1 cellular context compared by ENCODE assay signal in genomic region chr9:19174127-19174921, GRCh38.
TF ChIP-seq lines count a peak whose summit lies in the region.

No MANE protein-coding gene starts in this region.

TF ChIP-seq in HepG2, 621 proteins besides CTCF, POLR2A, EP300 and RAD21 (continued from another document and continues in another):
- TF ChIP-seq ZBED4 (CRISPR knock-in tag; IDR thresholded peaks at IDR 0.05; ENCODE audit: borderline replicate concordance) (peak; percentile 72; the same call in 1 of the 2 replicates), ZNF138 (CRISPR knock-in tag; IDR thresholded peaks at IDR 0.05; ENCODE audit: low read depth) (no peak), TEAD3 (CRISPR knock-in tag; optimal IDR thresholded peaks at IDR 0.05; ENCODE audit: borderline replicate concordance) (no peak), CHD2 (IDR thresholded peaks at IDR 0.05; ENCODE audit: low read depth, low read length) (no peak), NFE2L2 (IDR thresholded peaks at IDR 0.05; ENCODE audit: low read length) (no peak), NFKBIZ (CRISPR knock-in tag; IDR thresholded peaks at IDR 0.05) (no peak), GZF1 (CRISPR knock-in tag; IDR thresholded peaks at IDR 0.05) (no peak), ZNF746 (CRISPR knock-in tag; IDR thresholded peaks at IDR 0.05) (no peak), PHF20 (CRISPR knock-in tag; IDR thresholded peaks at IDR 0.05) (0 out of 2 replicates have a peak, but pooled peaks have one; percentile 7), KDM3A (CRISPR knock-in tag; IDR thresholded peaks at IDR 0.05; ENCODE audit: low read depth) (no peak), ZKSCAN8 (CRISPR knock-in tag; IDR thresholded peaks at IDR 0.05; ENCODE audit: borderline replicate concordance) (peak; percentile 45; the same call in 1 of the 2 replicates), PPARG (CRISPR knock-in tag; conservative IDR thresholded peaks at IDR 0.05) (peak; percentile 56; the same call in 1 of the 2 replicates), REST (IDR thresholded peaks at IDR 0.05; ENCODE audit: borderline replicate concordance in 1 of 2, low read depth in 1 of 2, low read length in 2 of 2) (no peak), LCORL (IDR thresholded peaks at IDR 0.05) (peak; percentile 65), LCORL (CRISPR knock-in tag; IDR thresholded peaks at IDR 0.05) (no peak), ATM (IDR thresholded peaks at IDR 0.05; ENCODE audit: borderline replicate concordance) (0 out of 2 replicates have a peak, but pooled peaks have one; percentile 76), TAF1 (CRISPR knock-in tag; IDR thresholded peaks at IDR 0.05) (no peak), U2AF2 (IDR thresholded peaks at IDR 0.05; ENCODE audit: low read depth, low read length) (peak; percentile 50; the same call in 1 of the 2 replicates), PRMT3 (CRISPR knock-in tag; IDR thresholded peaks at IDR 0.05; ENCODE audit: borderline replicate concordance, low read depth) (no peak), ZKSCAN1 (IDR thresholded peaks at IDR 0.05; ENCODE audit: low read length) (peak; percentile 74), ZNF121 (CRISPR knock-in tag; IDR thresholded peaks at IDR 0.05) (0 out of 2 replicates have a peak, but pooled peaks have one; percentile 28), MTERF4 (CRISPR knock-in tag; IDR thresholded peaks at IDR 0.05) (no peak), ZSCAN29 (CRISPR knock-in tag; conservative IDR thresholded peaks at IDR 0.05) (no peak), ZNF558 (CRISPR knock-in tag; IDR thresholded peaks at IDR 0.05; ENCODE audit: borderline replicate concordance) (peak; percentile 56; the same call in 1 of the 2 replicates), SKIL (CRISPR knock-in tag; IDR thresholded peaks at IDR 0.05; ENCODE audit: borderline replicate concordance) (no peak), SALL2 (CRISPR knock-in tag; IDR thresholded peaks at IDR 0.05) (no peak), RXRB (CRISPR knock-in tag; IDR thresholded peaks at IDR 0.05; ENCODE audit: borderline replicate concordance) (peak; percentile 49; the same call in 1 of the 2 replicates), SAP130 (CRISPR knock-in tag; IDR thresholded peaks at IDR 0.05; ENCODE audit: low read depth) (peak; percentile 34; the same call in 1 of the 2 replicates), ZBTB21 (CRISPR knock-in tag; IDR thresholded peaks at IDR 0.05) (no peak), PATZ1 (CRISPR knock-in tag; IDR thresholded peaks at IDR 0.05) (0 out of 2 replicates have a peak, but pooled peaks have one; percentile 13), ARID2 (CRISPR knock-in tag; IDR thresholded peaks at IDR 0.05; ENCODE audit: borderline replicate concordance) (no peak), GABPB1 (CRISPR knock-in tag; IDR thresholded peaks at IDR 0.05) (no peak), ZNF354B (CRISPR knock-in tag; IDR thresholded peaks at IDR 0.05) (no peak), ZFP1 (CRISPR knock-in tag; IDR thresholded peaks at IDR 0.05) (no peak), EEA1 (CRISPR knock-in tag; IDR thresholded peaks at IDR 0.05; ENCODE audit: borderline replicate concordance) (no peak), YEATS2 (CRISPR knock-in tag; IDR thresholded peaks at IDR 0.05; ENCODE audit: borderline replicate concordance) (no peak; the same call in 1 of the 2 replicates), ZSCAN31 (CRISPR knock-in tag; IDR thresholded peaks at IDR 0.05; ENCODE audit: low read depth) (no peak), HMG20A (CRISPR knock-in tag; IDR thresholded peaks at IDR 0.05; ENCODE audit: borderline replicate concordance) (no peak), ZNF367 (CRISPR knock-in tag; IDR thresholded peaks at IDR 0.05; ENCODE audit: borderline replicate concordance) (no peak), TFE3 (CRISPR knock-in tag; IDR thresholded peaks at IDR 0.05) (0 out of 2 replicates have a peak, but pooled peaks have one; percentile 9), SP1 (IDR thresholded peaks at IDR 0.05) (0 out of 2 replicates have a peak, but pooled peaks have one; percentile 23), SP1 (CRISPR knock-in tag; IDR thresholded peaks at IDR 0.05) (no peak), FOXK2 (IDR thresholded peaks at IDR 0.05) (peak; percentile 66), SOX6 (IDR thresholded peaks at IDR 0.05) (0 out of 2 replicates have a peak, but pooled peaks have one; percentile 19), SOX6 (CRISPR knock-in tag; IDR thresholded peaks at IDR 0.05) (no peak), MAFK (conservative IDR thresholded peaks at IDR 0.05 in 1 of 2, IDR thresholded peaks at IDR 0.05 in 1 of 2; ENCODE audit: low read length in 2 of 2) (no peak), ZNF512 (CRISPR knock-in tag; IDR thresholded peaks at IDR 0.05) (peak; percentile 100), NR3C1 (CRISPR knock-in tag; IDR thresholded peaks at IDR 0.05) (no peak), TCF7 (IDR thresholded peaks at IDR 0.05; ENCODE audit: low read depth) (no peak), ZNF235 (CRISPR knock-in tag; IDR thresholded peaks at IDR 0.05; ENCODE audit: borderline replicate concordance) (no peak), POLR2AphosphoS2 (IDR thresholded peaks at IDR 0.05; ENCODE audit: low read depth, low read length) (no peak), TP53 (CRISPR knock-in tag; conservative IDR thresholded peaks at IDR 0.05) (no peak), STAG1 (CRISPR knock-in tag; IDR thresholded peaks at IDR 0.05) (peak; percentile 93), ADNP (CRISPR knock-in tag; IDR thresholded peaks at IDR 0.05) (no peak), ZNF740 (CRISPR knock-in tag; IDR thresholded peaks at IDR 0.05) (no peak), PLRG1 (conservative IDR thresholded peaks at IDR 0.05) (0 out of 2 replicates have a peak, but pooled peaks have one; percentile 52), ELF3 (CRISPR knock-in tag; IDR thresholded peaks at IDR 0.05) (0 out of 2 replicates have a peak, but pooled peaks have one; percentile 32), ZNF557 (CRISPR knock-in tag; IDR thresholded peaks at IDR 0.05) (no peak), ZNF124 (CRISPR knock-in tag; IDR thresholded peaks at IDR 0.05) (no peak)
